9 cellular contexts compared by ENCODE assay signal in the genomic region with DNA sequence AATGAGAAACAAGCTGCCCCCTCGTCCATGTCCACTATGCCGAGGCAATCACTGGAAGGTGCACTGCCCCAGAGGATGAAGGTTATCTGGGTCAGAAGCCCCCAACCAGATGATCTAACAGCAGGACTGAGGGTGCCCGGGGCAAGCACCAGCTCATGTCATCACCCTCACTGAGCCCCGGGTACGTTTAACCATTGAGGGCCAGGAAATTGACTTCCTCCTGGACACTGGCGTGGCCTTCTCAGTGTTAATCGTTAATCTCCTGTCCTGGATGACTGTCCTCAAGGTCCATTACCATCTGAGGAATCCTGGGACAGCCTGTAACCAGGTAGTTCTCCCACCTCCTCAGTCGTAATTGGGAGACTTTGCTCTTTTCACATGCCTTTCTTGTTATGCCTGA. TPM values are rescaled to one million over a fixed set of nuclear protein-coding genes. Genes with fewer than 3 reads are reported as not detected.
"Had no signal": no experiment of that assay in that cellular context is flagged by ENCODE, and none has a peak within 500 bp of the region (broad histone marks: within the 10 kb centered on the region; RNA-seq: fewer than 3 reads in every experiment).

No MANE protein-coding gene starts in this region.

RNA-seq across cellular contexts. Expression of a gene that starts 11.7 kb away (rescaled TPM):
- total RNA-seq: OCI-LY7, Right ventricle myocardium inferior, Right ventricle myocardium superior, RPMI7951, SJSA1, SK-MEL-5 had no signal

RNA-seq across cellular contexts. Expression of a gene that starts 12.7 kb away (rescaled TPM):
- total RNA-seq: OCI-LY7, PC-3, PC-9, Right ventricle myocardium inferior, Right ventricle myocardium superior, RPMI7951, SJCRH30, SJSA1, SK-MEL-5 had no signal

RNA-seq across cellular contexts. Expression of a gene that starts 18.0 kb away (rescaled TPM):
- total RNA-seq: OCI-LY7, PC-3, PC-9, Right ventricle myocardium superior, RPMI7951, SJCRH30, SJSA1, SK-MEL-5 had no signal

RNA-seq across cellular contexts. Expression of a gene that starts 24.3 kb away (rescaled TPM):
- total RNA-seq: OCI-LY7, PC-3, PC-9, Right ventricle myocardium inferior, Right ventricle myocardium superior, RPMI7951, SJCRH30, SJSA1, SK-MEL-5 had no signal
